Comparison of ENCODE assay signal across 15 cellular contexts in genomic region chr19:30223866-30224688, GRCh38.
DNase-seq lines count a peak whose midpoint lies in the region; ATAC-seq and TF ChIP-seq lines count a peak whose summit lies in the region.
"Had no signal": no experiment of that assay in that cellular context is flagged by ENCODE, and none has a peak within 500 bp of the region (broad histone marks: within the 10 kb centered on the region; RNA-seq: fewer than 3 reads in every experiment).

No MANE protein-coding gene starts in this region.

- H3K4me1 Mint-ChIP-seq in activated T-helper 1 cell treated with anti-CD3 and anti-CD28 coated beads, Interleukin-12 subunit alpha, Interleukin-12 subunit beta, Interleukin-2, Interleukin-4 antibody, amounts not matched to agents 30 ng/mL and 10 ng/mL and 1 ng/mL, durations not matched to agents 14 hours and 24 hours and 36 hours (ENCODE audit: low read depth): peaks cover 20% of the 10 kb centered on the region

- WGBS in heart right ventricle, 2 donors: 17 to 26% methylated on average over 18 of the region's 18 CpGs
- WGBS in tibial nerve, 2 donors: 29 to 31% methylated on average over 18 of the region's 18 CpGs

- H3K4me3 ChIP-seq in heart right ventricle: peak overlapping the region in 9 of 10 donors; percentile 0 to 63 (median 56)
- H3K4me3 ChIP-seq in tibial nerve: peak overlapping the region; percentile 47 to 69 (median 62)
- H3K4me3 ChIP-seq in left lung: no peak overlapping the region
- H3K4me3 ChIP-seq: upper lobe of left lung had no signal

- no peak for TF ChIP-seq POLR2A in tibial nerve (IDR thresholded peaks at IDR 0.05)

- H3K36me3 ChIP-seq in heart right ventricle (no peaks in the 10 kb centered on the region), tibial nerve (no peaks in the 10 kb centered on the region), left lung (no peaks in the 10 kb centered on the region)
- H3K36me3 ChIP-seq: pancreas, upper lobe of left lung had no signal

- H3K27me3 Mint-ChIP-seq in activated T-helper 1 cell treated with anti-CD3 and anti-CD28 coated beads, Interleukin-12 subunit alpha, Interleukin-12 subunit beta, Interleukin-2, Interleukin-4 antibody, amounts not matched to agents 30 ng/mL and 10 ng/mL and 1 ng/mL, durations not matched to agents 14 hours and 24 hours and 36 hours (ENCODE audit: insufficient read depth): peaks cover 62% of the 10 kb centered on the region

- H3K4me3 Mint-ChIP-seq in activated T-helper 1 cell treated with anti-CD3 and anti-CD28 coated beads, Interleukin-12 subunit alpha, Interleukin-12 subunit beta, Interleukin-2, Interleukin-4 antibody, amounts not matched to agents 30 ng/mL and 10 ng/mL and 1 ng/mL, durations not matched to agents 14 hours and 24 hours and 36 hours: peak overlapping the region; percentile 15

- H3K27ac Mint-ChIP-seq in activated T-helper 1 cell treated with anti-CD3 and anti-CD28 coated beads, Interleukin-12 subunit alpha, Interleukin-12 subunit beta, Interleukin-2, Interleukin-4 antibody, amounts not matched to agents 30 ng/mL and 10 ng/mL and 1 ng/mL, durations not matched to agents 14 hours and 24 hours and 36 hours: peak overlapping the region; percentile 64

- no peak for ATAC-seq in heart right ventricle
- no peak for ATAC-seq in left cardiac atrium
- ATAC-seq in left lung: no peak
- ATAC-seq in HG03460 (IDR thresholded peaks at IDR 0.05; ENCODE audit: unreplicated experiment): no peak
- ATAC-seq: pancreas, PC-3 had no signal

- H3K27ac ChIP-seq in heart right ventricle (peak overlapping the region in 1 of 10 donors; percentile 24), layer of hippocampus (ENCODE audit: low read depth, low read length) (peak overlapping the region; percentile 85), tibial nerve (peak overlapping the region; percentile 67 to 95 (median 85)), left lung (no peak overlapping the region)
- H3K27ac ChIP-seq: pancreas, upper lobe of left lung had no signal

- peaks cover 3 to 39% (median 20%) of the 10 kb centered on the region in 9 donors for H3K4me1 ChIP-seq in heart right ventricle
- peaks cover 0 to 49% (median 13%) of the 10 kb centered on the region in 4 donors for H3K4me1 ChIP-seq in tibial nerve
- peaks cover 6 to 31% of the 10 kb centered on the region in 2 donors for H3K4me1 ChIP-seq in left lung

- no peak for DNase-seq in heart right ventricle
- DNase-seq in left cardiac atrium: no peak
- no peak for DNase-seq in activated T-helper 1 cell treated with anti-CD3 and anti-CD28 coated beads, Interleukin-12 subunit alpha, Interleukin-12 subunit beta, Interleukin-2, Interleukin-4 antibody, amounts not matched to agents 30 ng/mL and 10 ng/mL and 1 ng/mL, durations not matched to agents 14 hours and 24 hours and 36 hours (ENCODE audit: low spot score)
- no peak for DNase-seq in tibial nerve (ENCODE audit: low spot score in 2 of 2)
- no peak for DNase-seq in left lung
- no peak for DNase-seq in NCI-H510A treated with DMSO at 0.1 percent for 48 hours (lab: John Stamatoyannopoulos, UW)
- DNase-seq: activated CD4-positive, alpha-beta T cell treated with anti-CD3 and anti-CD28 coated beads, Interleukin-2, amount 50 U/mL, for 1 hour; central memory CD4-positive, alpha-beta T cell; DMS79 treated with DMSO at 0.1 percent for 48 hours; NCI-H446; pancreas; PC-3 had no signal

- TF ChIP-seq EP300 in tibial nerve (IDR thresholded peaks at IDR 0.05): no peak

- no peak for TF ChIP-seq CTCF in heart right ventricle (IDR thresholded peaks at IDR 0.05)
- no peak for TF ChIP-seq CTCF in tibial nerve (IDR thresholded peaks at IDR 0.05)
- no peak for TF ChIP-seq CTCF in left lung (IDR thresholded peaks at IDR 0.05)

- H3K9me3 Mint-ChIP-seq in activated T-helper 1 cell treated with anti-CD3 and anti-CD28 coated beads, Interleukin-12 subunit alpha, Interleukin-12 subunit beta, Interleukin-2, Interleukin-4 antibody, amounts not matched to agents 30 ng/mL and 10 ng/mL and 1 ng/mL, durations not matched to agents 14 hours and 24 hours and 36 hours: peaks cover 4% of the 10 kb centered on the region

- intact Hi-C loops in heart right ventricle (cut with DNase I) (loop anchor here in 5 of 10 donors (5.0 to 10.0 kb wide), 3 partner anchors 181 to 431 kb away; no protein-coding TSS in a partner anchor), left cardiac atrium (cut with DNase I) (loop anchor here (5.0 to 10.0 kb wide), 2 partner anchors 183 to 421 kb away; no protein-coding TSS in a partner anchor), left lung (cut with DNase I) (no loop called here)
- intact Hi-C loops in activated T-helper 1 cell treated with anti-CD3 and anti-CD28 coated beads, Interleukin-12 subunit alpha, Interleukin-12 subunit beta, Interleukin-2, Interleukin-4 antibody, amounts not matched to agents 30 ng/mL and 10 ng/mL and 1 ng/mL, durations not matched to agents 14 hours and 24 hours and 36 hours (cut with micrococcal nuclease): loop anchor here (5.0 to 10.0 kb wide), 3 partner anchors 151 to 2001 kb away; partner anchors contain the start of gene ZNF536

- peaks cover 0 to 92% (median 80%) of the 10 kb centered on the region in 7 donors for H3K27me3 ChIP-seq in heart right ventricle
- peaks cover 5% of the 10 kb centered on the region for H3K27me3 ChIP-seq in layer of hippocampus (ENCODE audit: control insufficient read depth, insufficient read depth, low read length)
- H3K27me3 ChIP-seq in tibial nerve: peaks cover 0 to 60% of the 10 kb centered on the region in 2 donors
- H3K27me3 ChIP-seq in left lung: peaks cover 60 to 97% of the 10 kb centered on the region in 2 donors

- peaks cover 7% of the 10 kb centered on the region for H3K36me3 Mint-ChIP-seq in activated T-helper 1 cell treated with anti-CD3 and anti-CD28 coated beads, Interleukin-12 subunit alpha, Interleukin-12 subunit beta, Interleukin-2, Interleukin-4 antibody, amounts not matched to agents 30 ng/mL and 10 ng/mL and 1 ng/mL, durations not matched to agents 14 hours and 24 hours and 36 hours (ENCODE audit: low read depth)

- H3K9me3 ChIP-seq in heart right ventricle (no peaks in the 10 kb centered on the region), tibial nerve (no peaks in the 10 kb centered on the region), left lung (no peaks in the 10 kb centered on the region)
- H3K9me3 ChIP-seq: pancreas, upper lobe of left lung had no signal

Comparison
In these comparisons a context has a peak if more than half of its experiments do, and no peak if none do; other contexts are left out.
1. H3K27ac ChIP-seq: peak in layer of hippocampus (single experiment) and tibial nerve (4 of 4); none in left lung (0 of 2).
2. H3K4me3 ChIP-seq: peak in heart right ventricle (9 of 10) and tibial nerve (4 of 4); none in left lung (0 of 2).
3. intact Hi-C loops: an anchor here in left cardiac atrium (5.0 to 10.0 kb wide) and activated T-helper 1 cell treated with anti-CD3 and anti-CD28 coated beads, Interleukin-12 subunit alpha, Interleukin-12 subunit beta, Interleukin-2, Interleukin-4 antibody, amounts not matched to agents 30 ng/mL and 10 ng/mL and 1 ng/mL, durations not matched to agents 14 hours and 24 hours and 36 hours (5.0 to 10.0 kb wide); none called in left lung.